Comparison of ENCODE assay signal across 1 cellular context in genomic region chr15:75720787-75721461, GRCh38.
A peak's percentile ranks its signal among the peaks of the same experiment; 100 is the strongest.
TF ChIP-seq lines count a peak whose summit lies in the region.

No MANE protein-coding gene starts in this region.

TF ChIP-seq in HEK293, 187 proteins besides CTCF, POLR2A, EP300 and RAD21 (continued from another document and continues in another):
- TF ChIP-seq ZNF280D (tag by site-specific recombination; IDR thresholded peaks at IDR 0.05): no peak
- TF ChIP-seq KLF10 (tag by site-specific recombination; IDR thresholded peaks at IDR 0.05): no peak
- no peak for TF ChIP-seq ZNF621 (tag by site-specific recombination; IDR thresholded peaks at IDR 0.05)
- no peak for TF ChIP-seq ZNF529 (tag by site-specific recombination; IDR thresholded peaks at IDR 0.05; ENCODE audit: insufficient replicate concordance)
- TF ChIP-seq ATF2 (tag by site-specific recombination; IDR thresholded peaks at IDR 0.05; ENCODE audit: low read depth): no peak
- TF ChIP-seq ZNF132 (tag by site-specific recombination; IDR thresholded peaks at IDR 0.05; ENCODE audit: borderline replicate concordance): no peak
- no peak for TF ChIP-seq OVOL3 (tag by site-specific recombination; IDR thresholded peaks at IDR 0.05)
- TF ChIP-seq REST (tag by site-specific recombination; IDR thresholded peaks at IDR 0.05): no peak
- peak; percentile 90 for TF ChIP-seq ZNF18 (tag by site-specific recombination; IDR thresholded peaks at IDR 0.05)
- no peak; the same call in 1 of the 2 replicates for TF ChIP-seq ZNF324 (tag by site-specific recombination; IDR thresholded peaks at IDR 0.05)
- no peak for TF ChIP-seq ZNF488 (tag by site-specific recombination; IDR thresholded peaks at IDR 0.05)
- TF ChIP-seq ZNF837 (tag by site-specific recombination; IDR thresholded peaks at IDR 0.05): no peak
- TF ChIP-seq ZNF292 (tag by site-specific recombination; IDR thresholded peaks at IDR 0.05; ENCODE audit: borderline replicate concordance, low read depth): no peak
- TF ChIP-seq RBAK (tag by site-specific recombination; IDR thresholded peaks at IDR 0.05): no peak
- no peak for TF ChIP-seq BCL6B (tag by site-specific recombination; IDR thresholded peaks at IDR 0.05)
- no peak for TF ChIP-seq ZNF211 (tag by site-specific recombination; IDR thresholded peaks at IDR 0.05; ENCODE audit: low read depth)
- no peak for TF ChIP-seq MZF1 (tag by site-specific recombination; IDR thresholded peaks at IDR 0.05; ENCODE audit: borderline replicate concordance)
- no peak for TF ChIP-seq ZNF280C (tag by site-specific recombination; IDR thresholded peaks at IDR 0.05)
- TF ChIP-seq ZNF114 (tag by site-specific recombination; IDR thresholded peaks at IDR 0.05): no peak
- TF ChIP-seq ZNF366 (tag by site-specific recombination; conservative IDR thresholded peaks at IDR 0.05): peak; percentile 71
- TF ChIP-seq ZNF843 (tag by site-specific recombination; IDR thresholded peaks at IDR 0.05): peak; percentile 49; the same call in 1 of the 2 replicates
- no peak for TF ChIP-seq ZNF571 (tag by site-specific recombination; IDR thresholded peaks at IDR 0.05)
- TF ChIP-seq ZNF423 (tag by site-specific recombination; IDR thresholded peaks at IDR 0.05): no peak
- peak; percentile 94 for TF ChIP-seq ZBTB44 (tag by site-specific recombination; IDR thresholded peaks at IDR 0.05)
- no peak for TF ChIP-seq ELK4 (IDR thresholded peaks at IDR 0.05; ENCODE audit: borderline replicate concordance, low read depth, low read length)
- TF ChIP-seq ZSCAN23 (tag by site-specific recombination; IDR thresholded peaks at IDR 0.05): no peak
- no peak for TF ChIP-seq PRDM2 (tag by site-specific recombination; IDR thresholded peaks at IDR 0.05; ENCODE audit: borderline replicate concordance)
- peak; percentile 74 for TF ChIP-seq OSR2 (tag by site-specific recombination; IDR thresholded peaks at IDR 0.05)
